In genomic region chr10:48927198-48927597, GRCh38 we compare ENCODE assay signal across 18 cellular contexts. TPM values are rescaled to one million over a fixed set of nuclear protein-coding genes. Genes with fewer than 3 reads are reported as not detected.
A peak's percentile ranks its signal among the peaks of the same experiment; 100 is the strongest.
DNase-seq lines count a peak whose midpoint lies in the region; ATAC-seq and TF ChIP-seq lines count a peak whose summit lies in the region.
"Had no signal": no experiment of that assay in that cellular context is flagged by ENCODE, and none has a peak within 500 bp of the region (broad histone marks: within the 10 kb centered on the region; RNA-seq: fewer than 3 reads in every experiment).

No MANE protein-coding gene starts in this region.

- H3K4me1 Mint-ChIP-seq in effector memory CD8-positive, alpha-beta T cell (ENCODE audit: low read depth in 2 of 2), result no peaks in the 10 kb centered on the region
- H3K4me1 Mint-ChIP-seq: CD4-positive, CD25-positive, alpha-beta regulatory T cell had no signal

- H3K4me1 ChIP-seq in heart right ventricle, result peaks cover 0 to 15% (median 0%) of the 10 kb centered on the region in 9 donors
- H3K4me1 ChIP-seq: BLaER1 treated with 17β-estradiol and CSF1 and Interleukin-3, amounts not matched to agents 10 nM and 100 nM had no signal

- no peaks in the 10 kb centered on the region for H3K9me3 Mint-ChIP-seq in effector memory CD8-positive, alpha-beta T cell
- H3K9me3 Mint-ChIP-seq: CD4-positive, CD25-positive, alpha-beta regulatory T cell; GM23338 had no signal

- H3K4me3 Mint-ChIP-seq in effector memory CD8-positive, alpha-beta T cell, result no peak overlapping the region
- H3K4me3 Mint-ChIP-seq: CD4-positive, CD25-positive, alpha-beta regulatory T cell; GM23338 had no signal

- intact Hi-C loops in heart right ventricle (cut with DNase I), result no loop called here
- intact Hi-C loops in cardiac septum (cut with DNase I), result no loop called here

- no peaks in the 10 kb centered on the region for H3K36me3 Mint-ChIP-seq in effector memory CD8-positive, alpha-beta T cell (ENCODE audit: insufficient read depth)
- H3K36me3 Mint-ChIP-seq: CD4-positive, CD25-positive, alpha-beta regulatory T cell had no signal

- peaks cover 17 to 27% of the 10 kb centered on the region in 2 donors for H3K27me3 Mint-ChIP-seq in effector memory CD8-positive, alpha-beta T cell

- H3K27ac ChIP-seq in heart right ventricle, result peak overlapping the region in 3 of 10 donors; percentile 21 to 52 (median 46)
- H3K27ac ChIP-seq in substantia nigra (ENCODE audit: low read depth, low read length, poor library complexity, severe bottlenecking), result no peak overlapping the region
- H3K27ac ChIP-seq: BLaER1 treated with 17β-estradiol and CSF1 and Interleukin-3, amounts not matched to agents 10 nM and 100 nM had no signal

- TF ChIP-seq CTCF in heart right ventricle (IDR thresholded peaks at IDR 0.05), result no peak

- no peak overlapping the region for H3K27ac Mint-ChIP-seq in effector memory CD8-positive, alpha-beta T cell
- H3K27ac Mint-ChIP-seq: GM23338 had no signal

- no peaks in the 10 kb centered on the region for H3K9me3 ChIP-seq in heart right ventricle
- H3K9me3 ChIP-seq: BLaER1 treated with 17β-estradiol and CSF1 and Interleukin-3, amounts not matched to agents 10 nM and 100 nM had no signal

- H3K36me3 ChIP-seq in heart right ventricle, result no peaks in the 10 kb centered on the region

- ATAC-seq in heart right ventricle, result peak in 6 of 8 donors; percentile 24 to 74 (median 62)
- no peak for ATAC-seq in effector memory CD8-positive, alpha-beta T cell (replicated peaks)
- ATAC-seq: GM12878, GM23338 had no signal

- H3K4me3 ChIP-seq in heart right ventricle, result no peak overlapping the region
- H3K4me3 ChIP-seq: BLaER1 treated with 17β-estradiol and CSF1 and Interleukin-3, amounts not matched to agents 10 nM and 100 nM; GM12878; GM23338 had no signal

- 85% methylated on average over 5 of the region's 5 CpGs for WGBS in heart right ventricle, 2 donors

- DNase-seq in heart right ventricle (peak in 1 of 2 donors; percentile 31), cardiac septum (ENCODE audit: low spot score) (no peak), left kidney (ENCODE audit: low read depth, low spot score) (peak; percentile 55), retina (peak; percentile 35), substantia nigra (lab: John Stamatoyannopoulos, UW) (no peak), NCI-H526 treated with DMSO at 0.1 percent for 48 hours (lab: John Stamatoyannopoulos, UW) (no peak)
- DNase-seq in effector memory CD8-positive, alpha-beta T cell, result no peak
- DNase-seq: 8988T; AML-193; CD4-positive, CD25-positive, alpha-beta regulatory T cell; DMS 273 treated with DMSO at 0.1 percent for 48 hours; H7; IMR-90 had no signal

- H3K27me3 ChIP-seq in heart right ventricle, result no peaks in the 10 kb centered on the region
- H3K27me3 ChIP-seq: BLaER1 treated with 17β-estradiol and CSF1 and Interleukin-3, amounts not matched to agents 10 nM and 100 nM had no signal

RNA-seq across cellular contexts. Expression of gene LRRC18, which starts 12.4 kb away (rescaled TPM):
- under 1 TPM in 2 of 10 donors, not detected in 8; 0.13 to 0.18 TPM for total RNA-seq in heart right ventricle
- not detected for polyA plus RNA-seq in heart right ventricle
- not detected for total RNA-seq in cardiac septum
- total RNA-seq: CD4-positive, CD25-positive, alpha-beta regulatory T cell; Daoy; GM23338; H7; HT-29; IMR-90 had no signal
- polyA plus RNA-seq: CD4-positive, CD25-positive, alpha-beta regulatory T cell; GM23338; IMR-90 had no signal

Comparison
In these comparisons a context has a peak if more than half of its experiments do, and no peak if none do; other contexts are left out.
1. DNase-seq: peak in left kidney (single experiment) and retina (single experiment); none in cardiac septum (single experiment), substantia nigra (0 of 49), effector memory CD8-positive, alpha-beta T cell (0 of 3) and NCI-H526 treated with DMSO at 0.1 percent for 48 hours (single experiment).